ENCODE assay signal across 8 cellular contexts in genomic region chr5:151319334-151319733, GRCh38. TPM values are rescaled to one million over a fixed set of nuclear protein-coding genes. Genes with fewer than 3 reads are reported as not detected.
A peak's percentile ranks its signal among the peaks of the same experiment; 100 is the strongest.
DNase-seq lines count a peak whose midpoint lies in the region; ATAC-seq and TF ChIP-seq lines count a peak whose summit lies in the region.

No MANE protein-coding gene starts in this region.

- POLR2A ChIA-PET in CD4-positive, alpha-beta memory T cell (lab: Charles Lee; ENCODE audit: partially characterized antibody): no interaction called here

- no peaks in the 10 kb centered on the region for H3K9me3 ChIP-seq in mucosa of descending colon
- no peaks in the 10 kb centered on the region for H3K9me3 ChIP-seq in CD4-positive, alpha-beta memory T cell (ENCODE audit: control insufficient read depth in 1 of 2, low read length in 2 of 2)

- in situ Hi-C loops in astrocyte of the spinal cord (cut with HindIII; ENCODE audit: low sequenced_read_pairs): no loop called here

- no peak overlapping the region for H3K27ac ChIP-seq in CD4-positive, alpha-beta memory T cell (ENCODE audit: low read depth, low read length)

- peak; percentile 26 for TF ChIP-seq CTCF in astrocyte of the spinal cord (IDR thresholded peaks at IDR 0.05; ENCODE audit: low read depth, low read length)
- TF ChIP-seq CTCF in mucosa of descending colon (IDR thresholded peaks at IDR 0.05): no peak

- no peaks in the 10 kb centered on the region for H3K27me3 ChIP-seq in CD4-positive, alpha-beta memory T cell (ENCODE audit: insufficient read depth, low read length)

- peaks cover 0 to 4% (median 1%) of the 10 kb centered on the region in 4 donors for H3K4me1 Mint-ChIP-seq in CD4-positive, alpha-beta memory T cell

- H3K36me3 ChIP-seq in mucosa of descending colon (ENCODE audit: low read depth): no peaks in the 10 kb centered on the region
- H3K36me3 ChIP-seq in CD4-positive, alpha-beta memory T cell (ENCODE audit: insufficient read depth, low read length): no peaks in the 10 kb centered on the region

- peak; percentile 55 for ATAC-seq in GM21360 (IDR thresholded peaks at IDR 0.05; ENCODE audit: unreplicated experiment)
- ATAC-seq in mucosa of descending colon: peak; percentile 27

- H3K36me3 Mint-ChIP-seq in CD4-positive, alpha-beta memory T cell: no peaks in the 10 kb centered on the region

- H3K4me3 ChIP-seq in astrocyte of the spinal cord (ENCODE audit: low read depth, low read length) (no peak overlapping the region), mucosa of descending colon (no peak overlapping the region)
- no peak overlapping the region for H3K4me3 ChIP-seq in CD4-positive, alpha-beta memory T cell (ENCODE audit: low read length in 2 of 2)

- intact Hi-C loops in mucosa of descending colon (cut with DNase I, micrococcal nuclease): no loop called here
- intact Hi-C loops in CD4-positive, alpha-beta memory T cell (cut with micrococcal nuclease): loop anchor here (5.0 to 10.0 kb wide), 4 partner anchors 97 to 195 kb away; partner anchors contain the start of genes ANXA6 and CCDC69

- DNase-seq in EL (peak; percentile 22), HT1080 (ENCODE audit: low read depth) (peak; percentile 16), astrocyte of the spinal cord (ENCODE audit: low read depth, low spot score) (peak; percentile 0), mucosa of descending colon (peak in 1 of 3 donors; percentile 3), putamen (ENCODE audit: low spot score) (no peak)
- DNase-seq in activated CD4-positive, CD25-positive, alpha-beta regulatory T cell (lab: John Stamatoyannopoulos, UW): no peak
- DNase-seq in CD4-positive, alpha-beta memory T cell: no peak

- H3K4me1 ChIP-seq in mucosa of descending colon (ENCODE audit: low read depth): no peaks in the 10 kb centered on the region
- H3K4me1 ChIP-seq in CD4-positive, alpha-beta memory T cell (ENCODE audit: insufficient read depth, low read length): no peaks in the 10 kb centered on the region

- no peak overlapping the region for H3K27ac Mint-ChIP-seq in CD4-positive, alpha-beta memory T cell

- H3K27me3 Mint-ChIP-seq in CD4-positive, alpha-beta memory T cell: peaks cover 6 to 11% of the 10 kb centered on the region in 2 donors

- H3K4me3 Mint-ChIP-seq in CD4-positive, alpha-beta memory T cell: no peak overlapping the region

- CTCF ChIA-PET in CD4-positive, alpha-beta memory T cell (lab: Charles Lee; ENCODE audit: partially characterized antibody): no interaction called here

- H3K9me3 Mint-ChIP-seq in CD4-positive, alpha-beta memory T cell: no peaks in the 10 kb centered on the region

RNA-seq across cellular contexts. Expression of gene SLC36A3, which starts 15.8 kb away (rescaled TPM):
- not detected in 2 replicates for total RNA-seq in HT1080 (2014; rRNA removed; shearing (Covaris generic))
- not detected in 2 replicates for polyA plus RNA-seq in HT1080 (2015; cell fraction: cytosol; rRNA removed)
- polyA plus RNA-seq in HT1080 (2015; cell fraction: nucleus; rRNA removed): not detected in 2 replicates
- not detected for total RNA-seq in mucosa of descending colon
- total RNA-seq in CD4-positive, alpha-beta memory T cell: not detected
- not detected for polyA plus RNA-seq in CD4-positive, alpha-beta memory T cell

RNA-seq across cellular contexts. Expression of gene SLC36A2, which starts 28.0 kb away (rescaled TPM):
- total RNA-seq in HT1080 (2014; rRNA removed; shearing (Covaris generic)): not detected in 2 replicates
- polyA plus RNA-seq in HT1080 (2015; cell fraction: cytosol; rRNA removed): 0.06 and 0.07 TPM in 2 replicates
- polyA plus RNA-seq in HT1080 (2015; cell fraction: nucleus; rRNA removed): 0.26 TPM in 1 of 2 replicates, not detected in the other
- total RNA-seq in mucosa of descending colon: not detected
- not detected for total RNA-seq in CD4-positive, alpha-beta memory T cell
- polyA plus RNA-seq in CD4-positive, alpha-beta memory T cell: not detected

Comparison
In these comparisons a context has a peak if more than half of its experiments do, and no peak if none do; other contexts are left out.
1. DNase-seq: peak in EL (single experiment), HT1080 (single experiment) and astrocyte of the spinal cord (single experiment); none in activated CD4-positive, CD25-positive, alpha-beta regulatory T cell (0 of 4), CD4-positive, alpha-beta memory T cell (0 of 5) and putamen (single experiment).